In the genomic region with DNA sequence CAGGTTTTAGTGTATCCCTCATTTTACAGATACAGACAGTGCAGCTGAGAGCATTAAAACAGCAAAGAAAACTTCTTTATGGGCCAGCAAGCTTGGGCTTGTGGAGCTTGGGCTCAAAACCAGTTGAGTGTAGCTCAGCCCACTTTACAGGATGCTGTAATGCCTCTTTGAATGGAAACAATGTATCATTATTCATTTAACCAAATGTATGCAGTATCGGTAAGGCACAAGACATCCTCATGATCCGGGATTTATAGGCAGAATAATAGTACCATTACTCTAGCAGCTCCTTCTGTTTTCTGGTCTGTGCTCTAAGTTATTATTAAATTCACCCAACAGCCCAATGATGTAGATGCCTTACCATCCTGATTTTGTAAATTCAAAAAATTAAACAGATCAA, we compare ENCODE assay signal across 32 cellular contexts.
"Had no signal": no experiment of that assay in that cellular context is flagged by ENCODE, and none has a peak within 500 bp of the region (broad histone marks: within the 10 kb centered on the region; RNA-seq: fewer than 3 reads in every experiment).

No MANE protein-coding gene starts in this region.

- ATAC-seq: activated naive CD4-positive, alpha-beta T cell treated with anti-CD3 and anti-CD28 coated beads, Interleukin-2, amount 50 U/mL, for 72 hours; activated naive CD8-positive, alpha-beta T cell treated with anti-CD3 and anti-CD28 coated beads, Interleukin-2, amount 50 U/mL, for 24 hours; activated T-cell treated with anti-CD3 and anti-CD28 coated beads, Interleukin-2, amount 50 U/mL, for 4 hours; activated T-cell treated with anti-CD3 and anti-CD28 coated beads, Interleukin-2, amount 50 U/mL, for 72 hours; activated T-helper 17 cell treated with anti-CD3 and anti-CD28 coated beads, Interleukin-2, amount 50 U/mL, for 72 hours; body of pancreas had no signal

- H3K9me3 ChIP-seq: adrenal gland, ascending aorta, body of pancreas had no signal

- H3K4me1 ChIP-seq: adrenal gland, ascending aorta, body of pancreas, breast epithelium had no signal

- DNase-seq: activated effector memory CD4-positive, alpha-beta T cell treated with anti-CD3 and anti-CD28 coated beads, Interleukin-2, amount 50 U/mL, for 16 hours; activated effector memory CD4-positive, alpha-beta T cell treated with Interleukin-2 at 50 U/mL for 16 hours; activated gamma-delta T cell; activated gamma-delta T cell treated with Interleukin-2 at 50 U/mL for 16 hours; activated naive CD4-positive, alpha-beta T cell; activated naive CD4-positive, alpha-beta T cell treated with anti-CD3 and anti-CD28 coated beads for 36 hours; activated naive CD4-positive, alpha-beta T cell treated with anti-CD3 and anti-CD28 coated beads, Interleukin-2, amount 10 ng/mL, durations not matched to agents 7 days and 5 days; activated naive CD4-positive, alpha-beta T cell treated with anti-CD3 and anti-CD28 coated beads, Interleukin-2, amount 50 U/mL, for 16 hours; activated naive CD4-positive, alpha-beta T cell treated with Interleukin-2 at 50 U/mL for 16 hours; activated naive CD8-positive, alpha-beta T cell treated with anti-CD3 and anti-CD28 coated beads for 36 hours; activated naive CD8-positive, alpha-beta T cell treated with anti-CD3 and anti-CD28 coated beads, Interleukin-2, amount 10 ng/mL, durations not matched to agents 7 days and 5 days; activated naive CD8-positive, alpha-beta T cell treated with anti-CD3 and anti-CD28 coated beads, Interleukin-2, amount 50 U/mL, for 24 hours; activated T-cell treated with anti-CD3 and anti-CD28 coated beads, Interleukin-2, amount 50 U/mL, for 1 hour; activated T-cell treated with anti-CD3 and anti-CD28 coated beads, Interleukin-2, amount 50 U/mL, for 24 hours; activated T-cell treated with anti-CD3 and anti-CD28 coated beads, Interleukin-2, amount 50 U/mL, for 4 hours; activated T-cell treated with anti-CD3 and anti-CD28 coated beads, Interleukin-2, amount 50 U/mL, for 48 hours; activated T-cell treated with anti-CD3 and anti-CD28 coated beads, Interleukin-2, amount 50 U/mL, for 72 hours; adrenal gland; amniotic stem cell; amygdala; anterior cingulate cortex; aorta; body of pancreas; brain microvascular endothelial cell; caudate nucleus; central memory CD4-positive, alpha-beta T cell; cerebellar nuclear complex had no signal

- H3K36me3 ChIP-seq: adrenal gland, ascending aorta, brain microvascular endothelial cell, breast epithelium, cardiac muscle cell had no signal

- H3K27ac ChIP-seq: adrenal gland, ascending aorta, body of pancreas, brain microvascular endothelial cell, breast epithelium, cardiac muscle cell had no signal

- H3K4me3 ChIP-seq: adrenal gland, ascending aorta, body of pancreas, breast epithelium, cardiac muscle cell had no signal

- H3K27me3 ChIP-seq: adrenal gland, ascending aorta, body of pancreas, brain microvascular endothelial cell, breast epithelium, cardiac muscle cell had no signal
